8 cellular contexts compared by ENCODE assay signal in genomic region chr12:6937481-6938352, GRCh38. TPM values are rescaled to one million over a fixed set of nuclear protein-coding genes. Genes with fewer than 3 reads are reported as not detected.
DNase-seq lines count a peak whose midpoint lies in the region; ATAC-seq, FAIRE-seq and TF ChIP-seq lines count a peak whose summit lies in the region.

No MANE protein-coding gene starts in this region.

- H3K4me3 Mint-ChIP-seq in T-cell = peak overlapping the region; percentile 76 to 84 (median 83)

- H3K9me3 ChIP-seq in heart left ventricle = no peaks in the 10 kb centered on the region

- peaks cover 0 to 62% (median 50%) of the 10 kb centered on the region in 9 donors for H3K36me3 ChIP-seq in heart left ventricle

- H3K27me3 ChIP-seq in heart left ventricle = no peaks in the 10 kb centered on the region

- DNase-seq in GM12891 (ENCODE audit: insufficient read length, low spot score) (peak; percentile 84), NCI-H146 (lab: John Stamatoyannopoulos, UW) (peak; percentile 99), T-cell (peak; percentile 80 to 95 (median 92)), amniotic epithelial cell (ENCODE audit: low read depth) (peak; percentile 89), heart left ventricle (peak; percentile 93 to 96 (median 95)), posterior vena cava (ENCODE audit: low spot score) (peak; percentile 98), ureter (ENCODE audit: low spot score) (peak; percentile 95)

- CTCF ChIA-PET in T-cell (lab: Charles Lee) = interaction anchor here (0.5 to 2.0 kb wide), 16 partner anchors 9 to 170 kb away, joined by 3 to 16 read pairs (median 5); partner anchors contain the start of genes LPCAT3 (in 1 of the 2), SPSB2 (in 1 of the 2) and USP5 (in 1 of the 2)

- peak; percentile 89 to 100 (median 96) for TF ChIP-seq CTCF in heart left ventricle (IDR thresholded peaks at IDR 0.05)

- peak overlapping the region; percentile 86 to 98 (median 94) for H3K27ac ChIP-seq in heart left ventricle

- peaks cover 5% of the 10 kb centered on the region for H3K36me3 Mint-ChIP-seq in T-cell

- WGBS in heart left ventricle, 4 donors = 1 to 2% (median 1%) methylated on average over 38 to 80 of the region's 80 CpGs

- no peaks in the 10 kb centered on the region for H3K27me3 Mint-ChIP-seq in T-cell

- peak; percentile 72 for TF ChIP-seq POLR2A in GM12891 (IDR thresholded peaks at IDR 0.05; ENCODE audit: low read depth, low read length)
- peak in 1 of 2 donors; percentile 79 for TF ChIP-seq POLR2A in heart left ventricle (IDR thresholded peaks at IDR 0.05)

- peak overlapping the region; percentile 91 to 93 for H3K27ac Mint-ChIP-seq in T-cell

- ATAC-seq in HG02840 (IDR thresholded peaks at IDR 0.05; ENCODE audit: low FRiP score, unreplicated experiment) (peak; percentile 85), T-cell (replicated peaks in 1 of 4) (peak; percentile 93 to 95 (median 94)), heart left ventricle (peak; percentile 87 to 91 (median 88))

- FAIRE-seq in GM12891 (lab: Jason Lieb, UNC) = peak; percentile 100

- peaks cover 39 to 60% (median 46%) of the 10 kb centered on the region in 3 donors for H3K4me1 Mint-ChIP-seq in T-cell

- peak overlapping the region; percentile 27 to 88 (median 73) for H3K4me3 ChIP-seq in heart left ventricle

- no peaks in the 10 kb centered on the region for H3K9me3 Mint-ChIP-seq in T-cell

- H3K4me1 ChIP-seq in heart left ventricle = peaks cover 3 to 82% (median 51%) of the 10 kb centered on the region in 12 donors

- intact Hi-C loops in heart left ventricle (cut with DNase I) = loop anchor here in 3 of 10 donors (2.0 to 5.0 kb wide), 2 partner anchors 13 to 65 kb away; partner anchors contain the start of gene SPSB2 (in 1 of the 3)
- intact Hi-C loops in posterior vena cava (cut with DNase I) = loop anchor here in 1 of 2 donors (2.0 kb wide), 1 partner anchor 67 kb away; no protein-coding TSS in a partner anchor

- POLR2A ChIA-PET in T-cell (lab: Charles Lee) = interaction anchor here in 1 of 2 donors (1.0 kb wide), 1 partner anchor 30 kb away, joined by 3 read pairs; no protein-coding TSS in a partner anchor

TF ChIP-seq in GM12891, 5 proteins besides CTCF, POLR2A, EP300 and RAD21:
- TF ChIP-seq TAF1 (IDR thresholded peaks at IDR 0.05; ENCODE audit: low read depth, low read length) (peak; percentile 86; the same call in 1 of the 2 replicates), PAX5 (IDR thresholded peaks at IDR 0.05; ENCODE audit: insufficient read depth, low read length, severe bottlenecking) (peak; percentile 47), SPI1 (IDR thresholded peaks at IDR 0.05; ENCODE audit: low read depth, low read length) (no peak), POLR2AphosphoS5 (IDR thresholded peaks at IDR 0.05; ENCODE audit: low read depth, low read length) (peak; percentile 86; the same call in 1 of the 2 replicates), POU2F2 (IDR thresholded peaks at IDR 0.05; ENCODE audit: low read depth, low read length) (no peak)

RNA-seq across cellular contexts. Expression of gene RNU7-1, which starts 5.9 kb away (rescaled TPM):
- polyA plus RNA-seq in GM12891 (2012; ENCODE audit: low read depth, missing spikeins) = not detected
- total RNA-seq in T-cell = not detected
- not detected for total RNA-seq in heart left ventricle
- polyA plus RNA-seq in heart left ventricle = not detected
- total RNA-seq in posterior vena cava = not detected
- not detected for total RNA-seq in ureter

RNA-seq across cellular contexts. Expression of gene C12orf57, which starts 6.1 kb away (rescaled TPM):
- polyA plus RNA-seq in GM12891 (2012; ENCODE audit: low read depth, missing spikeins) = 367 TPM
- total RNA-seq in T-cell (100 to 1,000 TPM; 256 to 466 (median 412) TPM), heart left ventricle (100 to 1,000 TPM; 108 to 394 (median 167) TPM), posterior vena cava (100 to 1,000 TPM; 189 to 206 TPM), ureter (172 TPM)
- polyA plus RNA-seq in heart left ventricle = 100 to 1,000 TPM; 258 to 460 TPM

RNA-seq across cellular contexts. Expression of gene ATN1, which starts 10.0 kb away (rescaled TPM):
- polyA plus RNA-seq in GM12891 (2012; ENCODE audit: low read depth, missing spikeins) = 27.4 TPM
- total RNA-seq in T-cell (10 to 100 TPM; 34.7 to 44.3 (median 41.7) TPM), heart left ventricle (10 to 100 TPM; 38.4 to 82.9 (median 67.2) TPM), posterior vena cava (100 to 1,000 TPM in 1 of 2 donors, 10 to 100 TPM in 1; 97.0 to 106 TPM), ureter (112 TPM)
- 10 to 100 TPM; 61.3 to 65.6 TPM for polyA plus RNA-seq in heart left ventricle

RNA-seq across cellular contexts. Expression of gene PTPN6, which starts 13.4 kb away (rescaled TPM):
- polyA plus RNA-seq in GM12891 (2012; ENCODE audit: low read depth, missing spikeins) = 446 TPM
- total RNA-seq in T-cell (100 to 1,000 TPM; 176 to 237 (median 224) TPM), heart left ventricle (10 to 100 TPM in 2 of 9 donors, 1 to 10 TPM in 7; 3.5 to 63.2 (median 5.9) TPM), posterior vena cava (10 to 100 TPM; 18.7 to 31.4 TPM), ureter (40.4 TPM)
- 1 to 10 TPM; 6.6 to 6.7 TPM for polyA plus RNA-seq in heart left ventricle

RNA-seq across cellular contexts. Expression of gene ENO2, which starts 23.3 kb away (rescaled TPM):
- polyA plus RNA-seq in GM12891 (2012; ENCODE audit: low read depth, missing spikeins) = 116 TPM
- total RNA-seq in T-cell = 100 to 1,000 TPM in 4 of 5 donors, 10 to 100 TPM in 1; 87.2 to 176 (median 148) TPM
- total RNA-seq in heart left ventricle = 10 to 100 TPM in 6 of 9 donors, 1 to 10 TPM in 3; 4.6 to 30.9 (median 11.6) TPM
- 10 to 100 TPM; 10.4 to 22.1 TPM for polyA plus RNA-seq in heart left ventricle
- 10 to 100 TPM; 45.6 to 57.1 TPM for total RNA-seq in posterior vena cava
- total RNA-seq in ureter = 29.6 TPM

Comparison
In these comparisons a context has a peak if more than half of its experiments do, and no peak if none do; other contexts are left out.
1. Peak in every context shown above with its lines: DNase-seq, ATAC-seq, H3K4me3 ChIP-seq and H3K27ac ChIP-seq.